ENCODE assay signal across 1 cellular context in genomic region chr18:27860701-27861107, GRCh38.
TF ChIP-seq lines count a peak whose summit lies in the region.

No MANE protein-coding gene starts in this region.

TF ChIP-seq in H1, 55 proteins besides CTCF, POLR2A, EP300 and RAD21 (continued from another document):
- TF ChIP-seq, protein P1, sequence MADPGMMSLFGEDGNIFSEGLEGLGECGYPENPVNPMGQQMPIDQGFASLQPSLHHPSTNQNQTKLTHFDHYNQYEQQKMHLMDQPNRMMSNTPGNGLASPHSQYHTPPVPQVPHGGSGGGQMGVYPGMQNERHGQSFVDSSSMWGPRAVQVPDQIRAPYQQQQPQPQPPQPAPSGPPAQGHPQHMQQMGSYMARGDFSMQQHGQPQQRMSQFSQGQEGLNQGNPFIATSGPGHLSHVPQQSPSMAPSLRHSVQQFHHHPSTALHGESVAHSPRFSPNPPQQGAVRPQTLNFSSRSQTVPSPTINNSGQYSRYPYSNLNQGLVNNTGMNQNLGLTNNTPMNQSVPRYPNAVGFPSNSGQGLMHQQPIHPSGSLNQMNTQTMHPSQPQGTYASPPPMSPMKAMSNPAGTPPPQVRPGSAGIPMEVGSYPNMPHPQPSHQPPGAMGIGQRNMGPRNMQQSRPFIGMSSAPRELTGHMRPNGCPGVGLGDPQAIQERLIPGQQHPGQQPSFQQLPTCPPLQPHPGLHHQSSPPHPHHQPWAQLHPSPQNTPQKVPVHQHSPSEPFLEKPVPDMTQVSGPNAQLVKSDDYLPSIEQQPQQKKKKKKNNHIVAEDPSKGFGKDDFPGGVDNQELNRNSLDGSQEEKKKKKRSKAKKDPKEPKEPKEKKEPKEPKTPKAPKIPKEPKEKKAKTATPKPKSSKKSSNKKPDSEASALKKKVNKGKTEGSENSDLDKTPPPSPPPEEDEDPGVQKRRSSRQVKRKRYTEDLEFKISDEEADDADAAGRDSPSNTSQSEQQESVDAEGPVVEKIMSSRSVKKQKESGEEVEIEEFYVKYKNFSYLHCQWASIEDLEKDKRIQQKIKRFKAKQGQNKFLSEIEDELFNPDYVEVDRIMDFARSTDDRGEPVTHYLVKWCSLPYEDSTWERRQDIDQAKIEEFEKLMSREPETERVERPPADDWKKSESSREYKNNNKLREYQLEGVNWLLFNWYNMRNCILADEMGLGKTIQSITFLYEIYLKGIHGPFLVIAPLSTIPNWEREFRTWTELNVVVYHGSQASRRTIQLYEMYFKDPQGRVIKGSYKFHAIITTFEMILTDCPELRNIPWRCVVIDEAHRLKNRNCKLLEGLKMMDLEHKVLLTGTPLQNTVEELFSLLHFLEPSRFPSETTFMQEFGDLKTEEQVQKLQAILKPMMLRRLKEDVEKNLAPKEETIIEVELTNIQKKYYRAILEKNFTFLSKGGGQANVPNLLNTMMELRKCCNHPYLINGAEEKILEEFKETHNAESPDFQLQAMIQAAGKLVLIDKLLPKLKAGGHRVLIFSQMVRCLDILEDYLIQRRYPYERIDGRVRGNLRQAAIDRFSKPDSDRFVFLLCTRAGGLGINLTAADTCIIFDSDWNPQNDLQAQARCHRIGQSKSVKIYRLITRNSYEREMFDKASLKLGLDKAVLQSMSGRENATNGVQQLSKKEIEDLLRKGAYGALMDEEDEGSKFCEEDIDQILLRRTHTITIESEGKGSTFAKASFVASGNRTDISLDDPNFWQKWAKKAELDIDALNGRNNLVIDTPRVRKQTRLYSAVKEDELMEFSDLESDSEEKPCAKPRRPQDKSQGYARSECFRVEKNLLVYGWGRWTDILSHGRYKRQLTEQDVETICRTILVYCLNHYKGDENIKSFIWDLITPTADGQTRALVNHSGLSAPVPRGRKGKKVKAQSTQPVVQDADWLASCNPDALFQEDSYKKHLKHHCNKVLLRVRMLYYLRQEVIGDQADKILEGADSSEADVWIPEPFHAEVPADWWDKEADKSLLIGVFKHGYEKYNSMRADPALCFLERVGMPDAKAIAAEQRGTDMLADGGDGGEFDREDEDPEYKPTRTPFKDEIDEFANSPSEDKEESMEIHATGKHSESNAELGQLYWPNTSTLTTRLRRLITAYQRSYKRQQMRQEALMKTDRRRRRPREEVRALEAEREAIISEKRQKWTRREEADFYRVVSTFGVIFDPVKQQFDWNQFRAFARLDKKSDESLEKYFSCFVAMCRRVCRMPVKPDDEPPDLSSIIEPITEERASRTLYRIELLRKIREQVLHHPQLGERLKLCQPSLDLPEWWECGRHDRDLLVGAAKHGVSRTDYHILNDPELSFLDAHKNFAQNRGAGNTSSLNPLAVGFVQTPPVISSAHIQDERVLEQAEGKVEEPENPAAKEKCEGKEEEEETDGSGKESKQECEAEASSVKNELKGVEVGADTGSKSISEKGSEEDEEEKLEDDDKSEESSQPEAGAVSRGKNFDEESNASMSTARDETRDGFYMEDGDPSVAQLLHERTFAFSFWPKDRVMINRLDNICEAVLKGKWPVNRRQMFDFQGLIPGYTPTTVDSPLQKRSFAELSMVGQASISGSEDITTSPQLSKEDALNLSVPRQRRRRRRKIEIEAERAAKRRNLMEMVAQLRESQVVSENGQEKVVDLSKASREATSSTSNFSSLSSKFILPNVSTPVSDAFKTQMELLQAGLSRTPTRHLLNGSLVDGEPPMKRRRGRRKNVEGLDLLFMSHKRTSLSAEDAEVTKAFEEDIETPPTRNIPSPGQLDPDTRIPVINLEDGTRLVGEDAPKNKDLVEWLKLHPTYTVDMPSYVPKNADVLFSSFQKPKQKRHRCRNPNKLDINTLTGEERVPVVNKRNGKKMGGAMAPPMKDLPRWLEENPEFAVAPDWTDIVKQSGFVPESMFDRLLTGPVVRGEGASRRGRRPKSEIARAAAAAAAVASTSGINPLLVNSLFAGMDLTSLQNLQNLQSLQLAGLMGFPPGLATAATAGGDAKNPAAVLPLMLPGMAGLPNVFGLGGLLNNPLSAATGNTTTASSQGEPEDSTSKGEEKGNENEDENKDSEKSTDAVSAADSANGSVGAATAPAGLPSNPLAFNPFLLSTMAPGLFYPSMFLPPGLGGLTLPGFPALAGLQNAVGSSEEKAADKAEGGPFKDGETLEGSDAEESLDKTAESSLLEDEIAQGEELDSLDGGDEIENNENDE (IDR thresholded peaks at IDR 0.05; ENCODE audit: insufficient replicate concordance, low read length), result no peak
- no peak for TF ChIP-seq HDAC6 (IDR thresholded peaks at IDR 0.05; ENCODE audit: low read depth, low read length)
- no peak for TF ChIP-seq PHF8 (conservative IDR thresholded peaks at IDR 0.05; ENCODE audit: low read depth, low read length)
- TF ChIP-seq SP4 (IDR thresholded peaks at IDR 0.05; ENCODE audit: low read length), result no peak
- no peak for TF ChIP-seq JUN (IDR thresholded peaks at IDR 0.05; ENCODE audit: low read depth, low read length)
- TF ChIP-seq SIX5 (IDR thresholded peaks at IDR 0.05; ENCODE audit: low read depth, low read length), result no peak
- TF ChIP-seq SUZ12 (IDR thresholded peaks at IDR 0.05; ENCODE audit: low read length), result no peak
- TF ChIP-seq BACH1 (IDR thresholded peaks at IDR 0.05; ENCODE audit: low read length), result no peak
- TF ChIP-seq KDM5A (IDR thresholded peaks at IDR 0.05; ENCODE audit: low read length), result no peak
- no peak for TF ChIP-seq CHD2 (IDR thresholded peaks at IDR 0.05; ENCODE audit: low read length)
- no peak for TF ChIP-seq SP1 (IDR thresholded peaks at IDR 0.05; ENCODE audit: low read depth, low read length)
